In genomic region chr1:7827134-7827955, GRCh38 we compare ENCODE assay signal across 8 cellular contexts.
A peak's percentile ranks its signal among the peaks of the same experiment; 100 is the strongest.
DNase-seq lines count a peak whose midpoint lies in the region; ATAC-seq, FAIRE-seq and TF ChIP-seq lines count a peak whose summit lies in the region.

No MANE protein-coding gene starts in this region.

- H3K4me1 Mint-ChIP-seq in effector memory CD8-positive, alpha-beta T cell (ENCODE audit: low read depth in 2 of 2), result peaks cover 5 to 14% of the 10 kb centered on the region in 2 donors

- no peak for FAIRE-seq in urothelium cell line (lab: Jason Lieb, UNC)

- peak overlapping the region; percentile 78 to 93 for H3K4me3 Mint-ChIP-seq in effector memory CD8-positive, alpha-beta T cell

- H3K9me3 Mint-ChIP-seq in effector memory CD8-positive, alpha-beta T cell, result no peaks in the 10 kb centered on the region

- DNase-seq in activated CD4-positive, alpha-beta T cell treated with anti-CD3 and anti-CD28 coated beads, Interleukin-2, amount 50 U/mL, for 1 hour, result peak; percentile 37
- peak; percentile 23 to 27 (median 24) for DNase-seq in effector memory CD8-positive, alpha-beta T cell
- DNase-seq in stimulated activated CD4-positive, alpha-beta T cell treated with anti-CD3 and anti-CD28 coated beads, Interleukin-4, amount 100 ng/mL, for 24 hours, result peak; percentile 36
- DNase-seq in GM19238 (ENCODE audit: insufficient read length, low spot score) (no peak), urothelium cell line (ENCODE audit: low spot score) (no peak)

- peak overlapping the region; percentile 90 to 98 for H3K27ac Mint-ChIP-seq in effector memory CD8-positive, alpha-beta T cell

- peak; percentile 40 for TF ChIP-seq POLR2A in GM19193 (IDR thresholded peaks at IDR 0.05; ENCODE audit: extremely low read depth, insufficient read depth, insufficient read length)

- H3K36me3 Mint-ChIP-seq in effector memory CD8-positive, alpha-beta T cell (ENCODE audit: insufficient read depth), result peaks cover 47% of the 10 kb centered on the region

- H3K27me3 Mint-ChIP-seq in effector memory CD8-positive, alpha-beta T cell, result no peaks in the 10 kb centered on the region

- ATAC-seq in effector memory CD8-positive, alpha-beta T cell (replicated peaks), result peak; percentile 87
- ATAC-seq in HG03039 (IDR thresholded peaks at IDR 0.05; ENCODE audit: unreplicated experiment), result no peak
- ATAC-seq in HG03095 (IDR thresholded peaks at IDR 0.05; ENCODE audit: unreplicated experiment), result no peak

Comparison
In these comparisons a context has a peak if more than half of its experiments do, and no peak if none do; other contexts are left out.
1. DNase-seq: peak in activated CD4-positive, alpha-beta T cell treated with anti-CD3 and anti-CD28 coated beads, Interleukin-2, amount 50 U/mL, for 1 hour (single experiment), effector memory CD8-positive, alpha-beta T cell (3 of 3) and stimulated activated CD4-positive, alpha-beta T cell treated with anti-CD3 and anti-CD28 coated beads, Interleukin-4, amount 100 ng/mL, for 24 hours (single experiment); none in GM19238 (single experiment) and urothelium cell line (single experiment).